21 cellular contexts compared by ENCODE assay signal in genomic region chr1:4836574-4836973, GRCh38.
DNase-seq lines count a peak whose midpoint lies in the region; ATAC-seq and TF ChIP-seq lines count a peak whose summit lies in the region.
"Had no signal": no experiment of that assay in that cellular context is flagged by ENCODE, and none has a peak within 500 bp of the region (broad histone marks: within the 10 kb centered on the region; RNA-seq: fewer than 3 reads in every experiment).

No MANE protein-coding gene starts in this region.

- no peak overlapping the region for H3K23ac ChIP-seq in mesendoderm (ENCODE audit: low read length)

- no peak overlapping the region for H3K4me3 Mint-ChIP-seq in endodermal cell
- H3K4me3 Mint-ChIP-seq: GM23338 had no signal

- no peak overlapping the region for H3K18ac ChIP-seq in mesendoderm (ENCODE audit: low read length)

- H3K9ac ChIP-seq in endodermal cell (ENCODE audit: extremely low read depth, low read length, poor library complexity, severe bottlenecking) (no peak overlapping the region), mesendoderm (ENCODE audit: low read length) (no peak overlapping the region)

- H4K8ac ChIP-seq in mesendoderm (ENCODE audit: low read depth, low read length): no peak overlapping the region

- peaks cover 8% of the 10 kb centered on the region for H3K4me1 Mint-ChIP-seq in endodermal cell
- H3K4me1 Mint-ChIP-seq: GM23338 had no signal

- H2AK5ac ChIP-seq in mesendoderm (ENCODE audit: low read length): no peak overlapping the region

- H3K56ac ChIP-seq in mesendoderm (ENCODE audit: low read length): peak overlapping the region; percentile 10

- peaks cover 5% of the 10 kb centered on the region for H3K27me3 Mint-ChIP-seq in endodermal cell (ENCODE audit: insufficient read depth)

- peaks cover 3% of the 10 kb centered on the region for H3K36me3 Mint-ChIP-seq in endodermal cell (ENCODE audit: low read depth)

- no peak overlapping the region for H3K4me2 ChIP-seq in mesendoderm (ENCODE audit: low read length)
- H3K4me2 ChIP-seq: GM23338 had no signal

- H3K4me3 ChIP-seq in endodermal cell (ENCODE audit: low read length) (no peak overlapping the region), mesendoderm (ENCODE audit: low read length) (no peak overlapping the region), upper lobe of right lung (no peak overlapping the region)
- H3K4me3 ChIP-seq: GM23338, Peyer's patch, SK-N-MC had no signal

- 81 to 100% methylated on average over 1 to 2 of the region's 2 CpGs for WGBS in endodermal cell (ENCODE audit: insufficient coverage in 1 of 2, insufficient read length in 1 of 2), 2 experiments
- WGBS in mesendoderm (ENCODE audit: extremely low coverage, insufficient coverage, low lambda C conversion rate): no CpG with 5 or more reads among the region's 2 CpGs

- POLR2A ChIA-PET in RWPE1 (lab: Yijun Ruan, JAX; ENCODE audit: low non-redundant PET): no interaction called here

- no peak overlapping the region for H2BK120ac ChIP-seq in mesendoderm (ENCODE audit: low read depth, low read length)

- H3K36me3 ChIP-seq in endodermal cell (ENCODE audit: control insufficient read depth, insufficient read depth, low read length) (no peaks in the 10 kb centered on the region), mesendoderm (ENCODE audit: control insufficient read depth, insufficient read depth, low read length) (no peaks in the 10 kb centered on the region), upper lobe of right lung (no peaks in the 10 kb centered on the region)
- H3K36me3 ChIP-seq: Peyer's patch had no signal

- CTCF ChIA-PET in RWPE1 (lab: Yijun Ruan, JAX): no interaction called here

- no peak overlapping the region for H2BK5ac ChIP-seq in mesendoderm (ENCODE audit: low read length)

- no peaks in the 10 kb centered on the region for H3K79me1 ChIP-seq in mesendoderm (ENCODE audit: low read length)

- H3K9me3 ChIP-seq in endodermal cell (ENCODE audit: control insufficient read depth, low read length) (peaks cover 34% of the 10 kb centered on the region), upper lobe of right lung (no peaks in the 10 kb centered on the region)

- no peaks in the 10 kb centered on the region for H3K79me2 ChIP-seq in mesendoderm (ENCODE audit: control insufficient read depth, insufficient read depth, low read length)

- intact Hi-C loops in Right ventricle myocardium superior (cut with DNase I) (no loop called here), left cardiac atrium (cut with DNase I) (no loop called here), upper lobe of right lung (cut with DNase I) (no loop called here)

- no peak overlapping the region for H3K27ac Mint-ChIP-seq in endodermal cell
- H3K27ac Mint-ChIP-seq: GM23338 had no signal

- peaks cover 46% of the 10 kb centered on the region for H3K9me3 Mint-ChIP-seq in endodermal cell

- no peak overlapping the region for H4K5ac ChIP-seq in mesendoderm (ENCODE audit: low read length)

- peaks cover 5% of the 10 kb centered on the region for H3K4me1 ChIP-seq in endodermal cell (ENCODE audit: control insufficient read depth, insufficient read depth, low read length)
- peaks cover 3% of the 10 kb centered on the region for H3K4me1 ChIP-seq in mesendoderm (ENCODE audit: control insufficient read depth, low read depth, low read length)
- H3K4me1 ChIP-seq in upper lobe of right lung: no peaks in the 10 kb centered on the region
- H3K4me1 ChIP-seq: Peyer's patch had no signal

- H3K27me3 ChIP-seq in endodermal cell (ENCODE audit: control insufficient read depth, insufficient read depth, low read length, poor library complexity, severe bottlenecking) (no peaks in the 10 kb centered on the region), mesendoderm (ENCODE audit: insufficient read depth, low read length, poor library complexity) (no peaks in the 10 kb centered on the region), upper lobe of right lung (no peaks in the 10 kb centered on the region)
- H3K27me3 ChIP-seq: Peyer's patch had no signal

- peak; percentile 45 for DNase-seq in Right ventricle myocardium superior
- no peak for DNase-seq in left cardiac atrium
- DNase-seq in endodermal cell: peak; percentile 46
- DNase-seq in mesendoderm: peak; percentile 2
- DNase-seq in upper lobe of right lung: no peak
- DNase-seq in stimulated activated CD4-positive, alpha-beta T cell treated with anti-CD3 and anti-CD28 coated beads, Interleukin-2, amount 100 ng/mL, for 48 hours: no peak
- no peak for DNase-seq in Ammon's horn (ENCODE audit: low spot score)
- no peak for DNase-seq in RWPE1 (ENCODE audit: low spot score)
- DNase-seq: 8988T, AML-193, KG1, NCI-H1105, NCI-H2029 treated with DMSO at 0.1 percent for 48 hours, NCI-H2171 treated with DMSO at 0.1 percent for 48 hours, NCI-H524 treated with DMSO at 0.1 percent for 48 hours, NCI-H82, Peyer's patch, SHP77 had no signal

- TF ChIP-seq CTCF in endodermal cell (conservative IDR thresholded peaks at IDR 0.05) (no peak), upper lobe of right lung (IDR thresholded peaks at IDR 0.05) (no peak), RWPE1 (conservative IDR thresholded peaks at IDR 0.05; ENCODE audit: low read depth) (no peak)

- ATAC-seq in Right ventricle myocardium superior (ENCODE audit: poor library complexity): peak; percentile 56
- no peak for ATAC-seq in left cardiac atrium
- ATAC-seq in upper lobe of right lung: peak; percentile 51
- ATAC-seq: GM23338 had no signal

- H3K27ac ChIP-seq in endodermal cell (ENCODE audit: low read depth, low read length) (no peak overlapping the region), mesendoderm (ENCODE audit: low read depth, low read length) (no peak overlapping the region), upper lobe of right lung (no peak overlapping the region), RWPE1 (no peak overlapping the region)
- H3K27ac ChIP-seq: C4-2B, Peyer's patch, SK-N-MC had no signal

- H2BK15ac ChIP-seq in mesendoderm (replicated peaks; ENCODE audit: low read depth): no peak overlapping the region

- no peak overlapping the region for H3K4ac ChIP-seq in mesendoderm (ENCODE audit: low read depth, low read length)

Comparison
In these comparisons a context has a peak if more than half of its experiments do, and no peak if none do; other contexts are left out.
1. ATAC-seq: peak in Right ventricle myocardium superior (single experiment) and upper lobe of right lung (single experiment); none in left cardiac atrium (0 of 2).
2. DNase-seq: peak in Right ventricle myocardium superior (single experiment), endodermal cell (single experiment) and mesendoderm (single experiment); none in left cardiac atrium (single experiment), upper lobe of right lung (single experiment), stimulated activated CD4-positive, alpha-beta T cell treated with anti-CD3 and anti-CD28 coated beads, Interleukin-2, amount 100 ng/mL, for 48 hours (0 of 2), Ammon's horn (single experiment) and RWPE1 (single experiment).